Comparison of ENCODE assay signal across 2 cellular contexts in the genomic region with DNA sequence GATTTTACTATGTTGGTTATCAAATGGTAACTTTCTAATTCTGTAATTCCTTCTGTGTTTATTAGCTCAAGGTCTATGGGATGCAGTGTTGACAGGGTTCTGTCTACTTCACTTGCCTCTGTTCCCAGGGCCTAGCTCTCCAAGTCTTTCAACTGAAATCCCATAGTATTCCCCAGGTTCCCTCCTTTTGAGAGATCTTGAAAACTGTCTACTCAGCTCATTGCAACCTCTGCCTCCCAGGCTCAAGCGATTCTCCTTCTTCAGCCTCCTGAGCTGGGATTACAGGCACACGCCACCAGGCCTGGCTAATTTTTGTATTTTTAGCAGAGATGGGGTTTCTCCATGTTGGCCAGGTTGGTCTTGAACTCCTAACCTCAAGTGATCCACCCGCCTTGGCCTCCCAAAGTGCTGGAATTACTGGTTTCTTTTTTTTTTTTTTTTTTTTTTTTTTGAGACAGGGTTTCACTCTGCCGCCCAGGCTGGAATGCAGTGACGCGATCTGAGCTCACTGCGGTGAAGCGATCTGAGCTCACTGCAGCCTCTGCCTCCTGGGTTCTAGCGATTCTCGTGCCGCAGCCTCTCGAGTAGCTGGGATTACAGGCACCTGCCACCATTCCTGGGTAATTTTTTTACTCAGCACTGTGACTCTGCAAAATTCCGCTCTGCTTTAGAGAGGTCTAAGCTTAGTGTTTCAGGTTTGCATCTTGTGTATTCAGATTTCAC. TPM values are rescaled to one million over a fixed set of nuclear protein-coding genes. Genes with fewer than 3 reads are reported as not detected.
"Had no signal": no experiment of that assay in that cellular context is flagged by ENCODE, and none has a peak within 500 bp of the region (broad histone marks: within the 10 kb centered on the region; RNA-seq: fewer than 3 reads in every experiment).

No MANE protein-coding gene starts in this region.

RNA-seq across cellular contexts. Expression of gene CLEC18B, which starts 22.5 kb away (rescaled TPM):
- total RNA-seq: dermis microvascular lymphatic vessel endothelial cell, endodermal cell had no signal
